17 cellular contexts compared by ENCODE assay signal in the genomic region with DNA sequence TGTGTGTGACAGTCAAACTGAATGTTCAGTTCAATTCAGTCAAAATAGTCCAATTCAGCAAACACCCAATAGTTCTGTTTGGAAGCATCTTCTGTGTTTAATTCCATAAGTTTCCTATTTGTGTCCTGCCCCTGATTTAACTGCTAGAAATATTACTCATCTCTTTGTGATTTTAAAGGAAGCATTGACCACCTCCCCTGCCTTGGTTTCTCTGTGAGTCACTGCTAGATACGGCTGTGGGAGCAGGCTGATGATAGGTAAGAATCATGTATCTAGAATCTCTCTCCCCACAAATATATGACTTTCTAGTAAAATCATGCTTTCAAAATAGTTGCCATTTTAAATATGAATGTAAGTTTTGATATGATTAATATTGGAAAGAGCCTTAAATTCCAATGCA.
A peak's percentile ranks its signal among the peaks of the same experiment; 100 is the strongest.
DNase-seq lines count a peak whose midpoint lies in the region; ATAC-seq, FAIRE-seq and TF ChIP-seq lines count a peak whose summit lies in the region.
"Had no signal": no experiment of that assay in that cellular context is flagged by ENCODE, and none has a peak within 500 bp of the region (broad histone marks: within the 10 kb centered on the region; RNA-seq: fewer than 3 reads in every experiment).

No MANE protein-coding gene starts in this region.

- peak; percentile 67 for FAIRE-seq in astrocyte (lab: Jason Lieb, UNC)
- FAIRE-seq: A204.1 had no signal

- H3K27ac ChIP-seq in astrocyte (ENCODE audit: low read depth, low read length) (peak overlapping the region; percentile 27), foreskin keratinocyte (no peak overlapping the region)
- H3K27ac ChIP-seq: KMS-11 had no signal

- H3K4me1 ChIP-seq in astrocyte (ENCODE audit: insufficient read depth, low read length) (peaks cover 8% of the 10 kb centered on the region), foreskin keratinocyte (no peaks in the 10 kb centered on the region)

- H3K27me3 ChIP-seq in astrocyte (ENCODE audit: insufficient read depth, low read length): no peaks in the 10 kb centered on the region
- no peaks in the 10 kb centered on the region for H3K27me3 ChIP-seq in foreskin keratinocyte

- no peaks in the 10 kb centered on the region for H3K9me3 ChIP-seq in astrocyte (ENCODE audit: insufficient read depth, low read depth, low read length)

- DNase-seq in AG08395 (ENCODE audit: low spot score) (peak; percentile 36), GM03348 (ENCODE audit: low spot score) (peak; percentile 31), astrocyte (ENCODE audit: low read depth) (peak; percentile 68), foreskin keratinocyte (peak in 1 of 2 donors; percentile 69), HCEC 1CT (no peak), LoVo (ENCODE audit: low spot score) (no peak)
- DNase-seq in central memory CD4-positive, alpha-beta T cell: no peak
- DNase-seq: CD4-positive, alpha-beta memory T cell; DMS79; NCI-H2081 treated with DMSO at 0.1 percent for 48 hours; NCI-H226; NCI-H69; NK-92 treated with Interleukin-12 subunit alpha and Interleukin-12 subunit beta, amount 100 ng/mL, for 24 hours had no signal

- peaks cover 10% of the 10 kb centered on the region for H3K79me2 ChIP-seq in astrocyte (ENCODE audit: insufficient read depth, low read length)

- no peaks in the 10 kb centered on the region for H3K36me3 ChIP-seq in astrocyte (ENCODE audit: insufficient read depth, low read length)

- H3K36me3 Mint-ChIP-seq in astrocyte (ENCODE audit: low read depth, unreplicated experiment): no peaks in the 10 kb centered on the region
- H3K36me3 Mint-ChIP-seq: CD4-positive, alpha-beta memory T cell had no signal

- no peaks in the 10 kb centered on the region for H3K27me3 Mint-ChIP-seq in astrocyte (ENCODE audit: low read depth, unreplicated experiment)
- H3K27me3 Mint-ChIP-seq: CD4-positive, alpha-beta memory T cell had no signal

- TF ChIP-seq CTCF in astrocyte (IDR thresholded peaks at IDR 0.05; ENCODE audit: insufficient read depth, low read depth, low read length) (no peak), foreskin keratinocyte (conservative IDR thresholded peaks at IDR 0.05) (no peak)

- peak; percentile 82 for ATAC-seq in foreskin keratinocyte
- no peak for ATAC-seq in HG02763 (IDR thresholded peaks at IDR 0.05; ENCODE audit: unreplicated experiment)
- ATAC-seq: GM23338 had no signal

- no peak overlapping the region for H3K4me3 Mint-ChIP-seq in astrocyte (ENCODE audit: unreplicated experiment)
- H3K4me3 Mint-ChIP-seq: CD4-positive, alpha-beta memory T cell; GM23338 had no signal

- H4K20me1 ChIP-seq in astrocyte (ENCODE audit: insufficient read depth, low read length): peaks cover 43% of the 10 kb centered on the region

- peak overlapping the region; percentile 8 for H3K4me2 ChIP-seq in astrocyte (ENCODE audit: low read length)
- H3K4me2 ChIP-seq: GM23338, KMS-11 had no signal

- H3K4me3 ChIP-seq in astrocyte (ENCODE audit: insufficient read depth, low read depth, low read length): no peak overlapping the region
- H3K4me3 ChIP-seq: GM23338 had no signal

- H2AFZ ChIP-seq in astrocyte (ENCODE audit: low read depth, low read length): no peak overlapping the region
- H2AFZ ChIP-seq: GM23338 had no signal

- H3K4me1 Mint-ChIP-seq in astrocyte (ENCODE audit: low read depth, unreplicated experiment): peaks cover 15% of the 10 kb centered on the region
- H3K4me1 Mint-ChIP-seq: CD4-positive, alpha-beta memory T cell; GM23338 had no signal

- no peaks in the 10 kb centered on the region for H3K9me3 Mint-ChIP-seq in astrocyte (ENCODE audit: unreplicated experiment)
- H3K9me3 Mint-ChIP-seq: GM23338 had no signal

- no peak overlapping the region for H3K27ac Mint-ChIP-seq in astrocyte (ENCODE audit: unreplicated experiment)
- H3K27ac Mint-ChIP-seq: CD4-positive, alpha-beta memory T cell; GM23338 had no signal

- no peak overlapping the region for H3K9ac ChIP-seq in astrocyte (ENCODE audit: low read length)
- H3K9ac ChIP-seq: KMS-11 had no signal

Comparison
In these comparisons a context has a peak if more than half of its experiments do, and no peak if none do; other contexts are left out.
1. DNase-seq: peak in AG08395 (single experiment), GM03348 (single experiment) and astrocyte (single experiment); none in HCEC 1CT (single experiment), LoVo (single experiment) and central memory CD4-positive, alpha-beta T cell (single experiment).